In the genomic region with DNA sequence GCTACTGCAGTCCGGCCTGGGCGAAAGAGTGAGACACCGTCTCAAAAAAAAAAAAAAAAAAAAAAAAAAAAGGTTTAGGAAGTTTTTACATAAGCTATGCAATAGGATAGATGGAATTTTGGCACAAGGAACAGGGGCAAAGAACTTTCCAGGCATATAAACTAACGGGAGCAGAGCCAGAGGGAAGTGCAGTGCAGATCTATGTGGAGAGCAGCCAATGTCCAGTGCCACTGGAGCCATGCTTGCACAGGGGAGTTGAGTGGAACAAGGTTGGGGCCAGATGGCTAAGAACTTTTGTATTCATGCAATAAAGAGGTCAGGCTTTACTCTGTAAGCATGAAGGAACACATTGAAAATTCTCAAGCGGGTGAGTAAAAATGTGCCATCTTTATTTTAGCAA, we compare ENCODE assay signal across 2 cellular contexts.
TF ChIP-seq lines count a peak whose summit lies in the region.

No MANE protein-coding gene starts in this region.

TF ChIP-seq in HEK293T, 16 proteins besides CTCF, POLR2A, EP300 and RAD21:
- no peak for TF ChIP-seq LEF1 (IDR thresholded peaks at IDR 0.05; ENCODE audit: borderline replicate concordance)
- TF ChIP-seq SUZ12 (IDR thresholded peaks at IDR 0.05) = no peak
- TF ChIP-seq ZNF384 (IDR thresholded peaks at IDR 0.05) = 0 out of 2 replicates have a peak, but pooled peaks have one; percentile 22
- no peak for TF ChIP-seq ARNT (IDR thresholded peaks at IDR 0.05)
- no peak for TF ChIP-seq FOXA1 (IDR thresholded peaks at IDR 0.05)

TF ChIP-seq in H1, 55 proteins besides CTCF, POLR2A, EP300 and RAD21:
- TF ChIP-seq GTF2F1 (IDR thresholded peaks at IDR 0.05; ENCODE audit: borderline replicate concordance, low read depth, low read length) = no peak
- TF ChIP-seq SUZ12 (IDR thresholded peaks at IDR 0.05; ENCODE audit: low read length) = no peak
- TF ChIP-seq SP4 (IDR thresholded peaks at IDR 0.05; ENCODE audit: low read length) = no peak
- TF ChIP-seq CREB1 (IDR thresholded peaks at IDR 0.05) = no peak
- TF ChIP-seq SIRT6 (IDR thresholded peaks at IDR 0.05; ENCODE audit: low read length) = no peak
- no peak for TF ChIP-seq MAFK (IDR thresholded peaks at IDR 0.05; ENCODE audit: low read depth, low read length)
- no peak for TF ChIP-seq SIX5 (IDR thresholded peaks at IDR 0.05; ENCODE audit: low read depth, low read length)
